21 cellular contexts compared by ENCODE assay signal in the genomic region with DNA sequence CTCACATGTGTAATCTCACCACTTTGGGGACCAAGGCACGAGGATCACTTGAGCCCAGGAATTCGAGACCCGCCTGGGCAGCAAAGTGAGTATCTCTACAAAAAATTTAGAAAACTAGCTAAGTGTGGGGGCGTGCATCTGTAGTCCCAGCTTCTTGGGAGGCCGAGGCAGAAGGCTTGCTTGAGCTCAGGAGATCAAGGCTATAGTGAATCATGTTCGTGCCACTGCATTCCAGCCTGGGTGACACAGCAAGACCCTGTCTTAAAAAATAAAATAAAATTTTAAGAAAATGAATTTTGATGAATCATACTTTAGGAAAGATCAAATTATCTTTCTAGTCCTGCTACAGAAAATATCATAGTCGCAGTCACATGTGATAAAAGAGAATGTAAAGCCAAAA. TPM values are rescaled to one million over a fixed set of nuclear protein-coding genes. Genes with fewer than 3 reads are reported as not detected.
A peak's percentile ranks its signal among the peaks of the same experiment; 100 is the strongest.
DNase-seq lines count a peak whose midpoint lies in the region; FAIRE-seq and TF ChIP-seq lines count a peak whose summit lies in the region.
"Had no signal": no experiment of that assay in that cellular context is flagged by ENCODE, and none has a peak within 500 bp of the region (broad histone marks: within the 10 kb centered on the region; RNA-seq: fewer than 3 reads in every experiment).

No MANE protein-coding gene starts in this region.

- no peak overlapping the region for H2BK120ac ChIP-seq in neuronal stem cell (ENCODE audit: low read depth, low read length)

- H3K14ac ChIP-seq in neuronal stem cell (ENCODE audit: low read length) = no peak overlapping the region

- H2BK12ac ChIP-seq in neuronal stem cell (ENCODE audit: low read length) = no peak overlapping the region

- H4K91ac ChIP-seq in neuronal stem cell (ENCODE audit: low read depth, low read length, poor library complexity) = no peak overlapping the region

- H2AFZ ChIP-seq in neuronal stem cell (ENCODE audit: low read length) = no peak overlapping the region
- H2AFZ ChIP-seq: GM23338, PC-9 had no signal

- H4K8ac ChIP-seq in neuronal stem cell (ENCODE audit: low read depth, low read length) = no peak overlapping the region

- no peak overlapping the region for H3K9ac ChIP-seq in neuronal stem cell (ENCODE audit: low read depth, low read length, poor library complexity)
- H3K9ac ChIP-seq: KMS-11 had no signal

- no peak overlapping the region for H3K23ac ChIP-seq in neuronal stem cell (ENCODE audit: low read depth, low read length, poor library complexity)

- H3K18ac ChIP-seq in neuronal stem cell (ENCODE audit: low read length) = no peak overlapping the region

- peak; percentile 41 for DNase-seq in EH (ENCODE audit: low read depth)
- DNase-seq in SJSA1 (ENCODE audit: low read depth in 1 of 2, low spot score in 2 of 2) = peak; percentile 37 to 65
- DNase-seq in brain microvascular endothelial cell = peak; percentile 88
- DNase-seq in hepatic stellate cell (ENCODE audit: low spot score) = peak; percentile 16
- DNase-seq in SIG-M5 treated with dmso at 0.1 percent for 504 hours (lab: John Stamatoyannopoulos, UW; ENCODE audit: unreplicated experiment) = no peak
- DNase-seq in neuronal stem cell (ENCODE audit: low spot score) = no peak
- no peak for DNase-seq in urothelium cell line (ENCODE audit: low spot score)
- no peak for DNase-seq in HT-29 (ENCODE audit: low spot score)
- DNase-seq: 8988T; Caco-2; CD4-positive, alpha-beta T cell; NCI-H1417 treated with DMSO at 0.1 percent for 48 hours; NCI-H187 treated with DMSO at 0.1 percent for 48 hours; NCI-H226; NCI-H524 treated with DMSO at 0.1 percent for 48 hours; PC-9; SIG-M5 had no signal

- FAIRE-seq in urothelium cell line (lab: Jason Lieb, UNC) = no peak
- FAIRE-seq: HepG2 had no signal

- no peak for TF ChIP-seq CTCF in brain microvascular endothelial cell (IDR thresholded peaks at IDR 0.05; ENCODE audit: low read depth, low read length, missing control alignments)

- in situ Hi-C loops in brain microvascular endothelial cell (cut with HindIII; ENCODE audit: low pct_ligation_motif_present, low sequenced_read_pairs) = no loop called here

- no peak overlapping the region for H3K4me2 ChIP-seq in neuronal stem cell (ENCODE audit: insufficient read depth, low read length, poor library complexity, severe bottlenecking)
- H3K4me2 ChIP-seq: GM23338, KMS-11, PC-9 had no signal

- H3K36me3 ChIP-seq in SJSA1 = no peaks in the 10 kb centered on the region
- H3K36me3 ChIP-seq in brain microvascular endothelial cell (replicated peaks) = no peaks in the 10 kb centered on the region
- H3K36me3 ChIP-seq in neuronal stem cell (replicated peaks in 1 of 2; ENCODE audit: control insufficient read depth in 2 of 2, insufficient read depth in 2 of 2, low read length in 2 of 2) = peaks cover 2 to 20% of the 10 kb centered on the region in 2 donors

- H3K27ac ChIP-seq in SJSA1 (no peak overlapping the region), brain microvascular endothelial cell (peak overlapping the region; percentile 15), neuronal stem cell (replicated peaks; ENCODE audit: low read length) (no peak overlapping the region)
- H3K27ac ChIP-seq: KMS-11, PC-9, RWPE1 had no signal

- H3K9me3 ChIP-seq in SJSA1 (replicated peaks) = no peaks in the 10 kb centered on the region
- H3K9me3 ChIP-seq in neuronal stem cell (replicated peaks in 1 of 2; ENCODE audit: control insufficient read depth in 2 of 2, insufficient read depth in 1 of 2, low read depth in 1 of 2, low read length in 2 of 2) = no peaks in the 10 kb centered on the region
- H3K9me3 ChIP-seq: Caco-2 had no signal

- H3K79me1 ChIP-seq in neuronal stem cell (ENCODE audit: low read depth, low read length) = no peaks in the 10 kb centered on the region

- H3K4me1 ChIP-seq in SJSA1 (replicated peaks) (peaks cover 19% of the 10 kb centered on the region), neuronal stem cell (ENCODE audit: control insufficient read depth in 2 of 2, insufficient read depth in 1 of 2, low read depth in 1 of 2, low read length in 2 of 2) (peaks cover 9 to 18% of the 10 kb centered on the region in 2 donors)
- H3K4me1 ChIP-seq: Caco-2 had no signal

- no peak overlapping the region for H2BK15ac ChIP-seq in neuronal stem cell (ENCODE audit: low read length)

- WGBS in neuronal stem cell (ENCODE audit: extremely low coverage in 2 of 2, insufficient read length in 2 of 2, insufficient replicate concordance in 1 of 2), 2 donors = no CpG with 5 or more reads among the region's 7 CpGs

- no peak overlapping the region for H2BK5ac ChIP-seq in neuronal stem cell (ENCODE audit: low read length)

- H3K4me3 ChIP-seq in SJSA1 = no peak overlapping the region
- no peak overlapping the region for H3K4me3 ChIP-seq in brain microvascular endothelial cell (ENCODE audit: low read depth, low read length)
- H3K4me3 ChIP-seq in neuronal stem cell (ENCODE audit: low read length in 2 of 2) = no peak overlapping the region
- H3K4me3 ChIP-seq: GM23338, PC-9 had no signal

- H3K4ac ChIP-seq in neuronal stem cell (ENCODE audit: low read length) = no peak overlapping the region

- H3K27me3 ChIP-seq in SJSA1 (replicated peaks) (no peaks in the 10 kb centered on the region), brain microvascular endothelial cell (replicated peaks) (no peaks in the 10 kb centered on the region), neuronal stem cell (ENCODE audit: control insufficient read depth in 3 of 3, insufficient read depth in 3 of 3, low read depth in 1 of 3, low read length in 3 of 3) (no peaks in the 10 kb centered on the region)

- H2AK5ac ChIP-seq in neuronal stem cell (ENCODE audit: low read depth, low read length) = no peak overlapping the region

RNA-seq across cellular contexts. Expression of a gene that starts 46.9 kb away (rescaled TPM):
- total RNA-seq in SJSA1 (2014; rRNA removed; shearing (Covaris generic)) = 9.3 and 9.5 TPM in 2 replicates
- polyA plus RNA-seq in neuronal stem cell (2013, experiment 1 of 2) = 19.3 TPM
- 19.3 TPM for polyA plus RNA-seq in neuronal stem cell (2013, experiment 2 of 2)
- total RNA-seq in HT-29 (2014; rRNA removed; shearing (Covaris generic)) = 0.36 and 0.91 TPM in 2 replicates

Comparison
In these comparisons a context has a peak if more than half of its experiments do, and no peak if none do; other contexts are left out.
1. DNase-seq: peak in EH (single experiment), SJSA1 (2 of 2), brain microvascular endothelial cell (single experiment) and hepatic stellate cell (single experiment); none in SIG-M5 treated with dmso at 0.1 percent for 504 hours (single experiment), neuronal stem cell (single experiment), urothelium cell line (single experiment) and HT-29 (single experiment).